Comparison of ENCODE assay signal across 8 cellular contexts in genomic region chr20:18288748-18289705, GRCh38.
DNase-seq lines count a peak whose midpoint lies in the region; ATAC-seq and TF ChIP-seq lines count a peak whose summit lies in the region.

No MANE protein-coding gene starts in this region.

- peak; percentile 56 for ATAC-seq in SK-N-SH treated with all-trans-retinoic acid at 6 μM for 48 hours
- ATAC-seq in HG03039 (IDR thresholded peaks at IDR 0.05; ENCODE audit: unreplicated experiment): no peak
- ATAC-seq in HG03378 (IDR thresholded peaks at IDR 0.05; ENCODE audit: unreplicated experiment): no peak
- no peak for ATAC-seq in HG03280 (IDR thresholded peaks at IDR 0.05; ENCODE audit: unreplicated experiment)

- H3K4me3 ChIP-seq in neuron (ENCODE audit: low read length): peak overlapping the region; percentile 91

- H3K27me3 ChIP-seq in neuron (ENCODE audit: insufficient read depth, low read length): no peaks in the 10 kb centered on the region

- H3K4me1 ChIP-seq in neuron (ENCODE audit: insufficient read depth, low read length): peaks cover 7% of the 10 kb centered on the region

- peak overlapping the region; percentile 95 for H2AFZ ChIP-seq in neuron (ENCODE audit: low read depth, low read length)

- peaks cover 17% of the 10 kb centered on the region for H3K36me3 ChIP-seq in neuron (ENCODE audit: insufficient read depth, low read length)

- peak; percentile 3 for DNase-seq in stimulated activated CD4-positive, alpha-beta T cell treated with anti-CD3 and anti-CD28 coated beads, Interleukin-15, amount 100 ng/mL, for 24 hours
- no peak for DNase-seq in stimulated activated CD4-positive, alpha-beta T cell treated with anti-CD3 and anti-CD28 coated beads, Interleukin-4, amount 100 ng/mL, for 1 hour
- peak; percentile 57 to 60 for DNase-seq in erythroblast (lab: John Stamatoyannopoulos, UW)

- no peak for TF ChIP-seq POLR2A in erythroblast (IDR thresholded peaks at IDR 0.05; ENCODE audit: low read length)

- H3K9me3 ChIP-seq in neuron (ENCODE audit: low read length): peaks cover under 1% of the 10 kb centered on the region

TF ChIP-seq in SK-N-SH treated with all-trans-retinoic acid at 6 μM for 48 hours, 23 proteins besides CTCF, POLR2A, EP300 and RAD21:
- no peak for TF ChIP-seq ZFP30 (CRISPR knock-in tag; IDR thresholded peaks at IDR 0.05)
- no peak for TF ChIP-seq TSHZ2 (CRISPR knock-in tag; IDR thresholded peaks at IDR 0.05)
- TF ChIP-seq ZC3H10 (CRISPR knock-in tag; IDR thresholded peaks at IDR 0.05): no peak
- no peak for TF ChIP-seq TOX (CRISPR knock-in tag; IDR thresholded peaks at IDR 0.05; ENCODE audit: borderline replicate concordance)
- no peak for TF ChIP-seq GLIS3 (CRISPR knock-in tag; IDR thresholded peaks at IDR 0.05)
- no peak for TF ChIP-seq ESRRG (CRISPR knock-in tag; IDR thresholded peaks at IDR 0.05)
- no peak for TF ChIP-seq CSRNP3 (CRISPR knock-in tag; IDR thresholded peaks at IDR 0.05)
- no peak for TF ChIP-seq PPARA (CRISPR knock-in tag; IDR thresholded peaks at IDR 0.05; ENCODE audit: borderline replicate concordance)
- TF ChIP-seq ZNF565 (CRISPR knock-in tag; conservative IDR thresholded peaks at IDR 0.05; ENCODE audit: low read depth): no peak
- no peak for TF ChIP-seq BACH2 (CRISPR knock-in tag; IDR thresholded peaks at IDR 0.05; ENCODE audit: borderline replicate concordance)
- TF ChIP-seq POU6F1 (CRISPR knock-in tag; IDR thresholded peaks at IDR 0.05; ENCODE audit: borderline replicate concordance, low read depth): no peak
- TF ChIP-seq OSR1 (CRISPR knock-in tag; IDR thresholded peaks at IDR 0.05): no peak
- TF ChIP-seq SNAI2 (CRISPR knock-in tag; IDR thresholded peaks at IDR 0.05): no peak
- TF ChIP-seq ZFP3 (CRISPR knock-in tag; IDR thresholded peaks at IDR 0.05): no peak
- TF ChIP-seq PATZ1 (CRISPR knock-in tag; IDR thresholded peaks at IDR 0.05; ENCODE audit: borderline replicate concordance): no peak
- no peak for TF ChIP-seq ISL1 (CRISPR knock-in tag; IDR thresholded peaks at IDR 0.05)
- no peak for TF ChIP-seq CSDC2 (CRISPR knock-in tag; IDR thresholded peaks at IDR 0.05)
- TF ChIP-seq ZNF70 (CRISPR knock-in tag; IDR thresholded peaks at IDR 0.05): no peak
- TF ChIP-seq ZNF8 (CRISPR knock-in tag; IDR thresholded peaks at IDR 0.05): no peak
